ENCODE assay signal across 21 cellular contexts in genomic region chr17:72788950-72789585, GRCh38.
A peak's percentile ranks its signal among the peaks of the same experiment; 100 is the strongest.
DNase-seq lines count a peak whose midpoint lies in the region; TF ChIP-seq lines count a peak whose summit lies in the region.
"Had no signal": no experiment of that assay in that cellular context is flagged by ENCODE, and none has a peak within 500 bp of the region (broad histone marks: within the 10 kb centered on the region; RNA-seq: fewer than 3 reads in every experiment).

No MANE protein-coding gene starts in this region.

- H3K36me3 ChIP-seq in mammary epithelial cell (ENCODE audit: insufficient read depth, low read length): no peaks in the 10 kb centered on the region
- no peaks in the 10 kb centered on the region for H3K36me3 ChIP-seq in sigmoid colon
- H3K36me3 ChIP-seq: lower lobe of right lung had no signal

- no peak overlapping the region for H3K4me3 Mint-ChIP-seq in MCF 10A (ENCODE audit: unreplicated experiment)
- H3K4me3 Mint-ChIP-seq: activated CD4-positive, alpha-beta T cell treated with anti-CD3 and anti-CD28 coated beads, Interleukin-2, amount 10 ng/mL, durations not matched to agents 7 days and 5 days; activated T-cell treated with anti-CD3 and anti-CD28 coated beads, Interleukin-2, amount 50 U/mL, for 24 hours; CD4-positive, alpha-beta memory T cell; naive thymus-derived CD8-positive, alpha-beta T cell had no signal

- no peak overlapping the region for H3K4me2 ChIP-seq in mammary epithelial cell (ENCODE audit: insufficient read depth, low read depth, low read length)

- peaks cover 13% of the 10 kb centered on the region for H3K9me3 ChIP-seq in mammary epithelial cell (replicated peaks; ENCODE audit: insufficient read depth, low read length)
- H3K9me3 ChIP-seq in sigmoid colon: peaks cover 0 to 2% (median 0%) of the 10 kb centered on the region in 4 donors
- H3K9me3 ChIP-seq: lower lobe of right lung, psoas muscle had no signal

- H3K4me1 Mint-ChIP-seq in MCF 10A (ENCODE audit: insufficient read depth, unreplicated experiment): no peaks in the 10 kb centered on the region
- H3K4me1 Mint-ChIP-seq: activated CD4-positive, alpha-beta T cell treated with anti-CD3 and anti-CD28 coated beads, Interleukin-2, amount 10 ng/mL, durations not matched to agents 7 days and 5 days; CD4-positive, alpha-beta memory T cell had no signal

- CTCF ChIA-PET in MCF 10A (lab: Yijun Ruan, JAX): interaction anchor here (0.5 to 0.6 kb wide), 2 partner anchors 25 to 225 kb away, joined by 3 read pairs; no protein-coding TSS in a partner anchor
- CTCF ChIA-PET in mammary epithelial cell (lab: Charles Lee; ENCODE audit: low non-redundant PET): no interaction called here

- no peak for TF ChIP-seq CTCF in MCF 10A (IDR thresholded peaks at IDR 0.05; ENCODE audit: unreplicated experiment)
- no peak for TF ChIP-seq CTCF in mammary epithelial cell (conservative IDR thresholded peaks at IDR 0.05 in 1 of 2, IDR thresholded peaks at IDR 0.05 in 1 of 2; ENCODE audit: extremely low read depth in 1 of 2, insufficient read depth in 1 of 2, low read depth in 1 of 2, low read length in 2 of 2)
- TF ChIP-seq CTCF in sigmoid colon (IDR thresholded peaks at IDR 0.05): no peak

- no peaks in the 10 kb centered on the region for H4K20me1 ChIP-seq in mammary epithelial cell (ENCODE audit: insufficient read depth, low read length)

- H3K9me3 Mint-ChIP-seq in MCF 10A (ENCODE audit: unreplicated experiment): no peaks in the 10 kb centered on the region

- no peak overlapping the region for H2AFZ ChIP-seq in mammary epithelial cell (ENCODE audit: low read depth, low read length)

- H3K79me2 ChIP-seq in mammary epithelial cell (ENCODE audit: insufficient read depth, low read length): no peaks in the 10 kb centered on the region

- dilution Hi-C loops in mammary epithelial cell (cut with HindIII; ENCODE audit: low sequenced_read_pairs): no loop called here

- peaks cover 15% of the 10 kb centered on the region for H3K36me3 Mint-ChIP-seq in MCF 10A (ENCODE audit: insufficient read depth, unreplicated experiment)

- H3K4me1 ChIP-seq in mammary epithelial cell (ENCODE audit: insufficient read depth, low read length) (no peaks in the 10 kb centered on the region), sigmoid colon (no peaks in the 10 kb centered on the region)
- H3K4me1 ChIP-seq: lower lobe of right lung, psoas muscle had no signal

- no peak overlapping the region for H3K4me3 ChIP-seq in mammary epithelial cell (replicated peaks in 1 of 3; ENCODE audit: insufficient read depth in 1 of 3, low read depth in 2 of 3, low read length in 3 of 3)
- no peak overlapping the region for H3K4me3 ChIP-seq in sigmoid colon
- H3K4me3 ChIP-seq: lower lobe of right lung, psoas muscle, SK-N-MC had no signal

- no TSS peak for BruUV-seq in MCF 10A (replicated peaks; lab: Mats Ljungman, UMichigan)
- no TSS peak for BruUV-seq in mammary epithelial cell (replicated peaks; lab: Mats Ljungman, UMichigan)

- POLR2A ChIA-PET in MCF 10A (lab: Yijun Ruan, JAX): no interaction called here

- intact Hi-C loops in MCF 10A (cut with micrococcal nuclease) (no loop called here), mammary epithelial cell (cut with micrococcal nuclease) (no loop called here), sigmoid colon (cut with DNase I) (no loop called here)

- H3K9ac ChIP-seq in mammary epithelial cell (ENCODE audit: insufficient read depth, low read length): no peak overlapping the region

- TF ChIP-seq EP300 in sigmoid colon (IDR thresholded peaks at IDR 0.05): no peak

- no peaks in the 10 kb centered on the region for H3K27me3 ChIP-seq in mammary epithelial cell (ENCODE audit: insufficient read depth, low read length)
- no peaks in the 10 kb centered on the region for H3K27me3 ChIP-seq in sigmoid colon

- no peaks in the 10 kb centered on the region for H3K27me3 Mint-ChIP-seq in MCF 10A (ENCODE audit: insufficient read depth, unreplicated experiment)
- H3K27me3 Mint-ChIP-seq: activated CD4-positive, alpha-beta T cell treated with anti-CD3 and anti-CD28 coated beads, Interleukin-2, amount 10 ng/mL, durations not matched to agents 7 days and 5 days; activated T-cell treated with anti-CD3 and anti-CD28 coated beads, Interleukin-2, amount 50 U/mL, for 24 hours; CD4-positive, alpha-beta memory T cell; naive thymus-derived CD8-positive, alpha-beta T cell had no signal

- H3K27ac ChIP-seq in mammary epithelial cell (ENCODE audit: insufficient read depth, low read depth, low read length) (no peak overlapping the region), sigmoid colon (no peak overlapping the region)
- H3K27ac ChIP-seq: lower lobe of right lung, psoas muscle, SK-N-MC had no signal

- H3K27ac Mint-ChIP-seq in MCF 10A (ENCODE audit: low read depth, unreplicated experiment): no peak overlapping the region
- H3K27ac Mint-ChIP-seq: activated CD4-positive, alpha-beta T cell treated with anti-CD3 and anti-CD28 coated beads, Interleukin-2, amount 10 ng/mL, durations not matched to agents 7 days and 5 days; activated T-cell treated with anti-CD3 and anti-CD28 coated beads, Interleukin-2, amount 50 U/mL, for 24 hours; CD4-positive, alpha-beta memory T cell; naive thymus-derived CD8-positive, alpha-beta T cell had no signal

- TF ChIP-seq POLR2A in sigmoid colon (IDR thresholded peaks at IDR 0.05): no peak

- in situ Hi-C loops in mammary epithelial cell (cut with MboI; ENCODE audit: low sequenced_read_pairs in 2 of 2): no loop called here

- peak; percentile 11 for DNase-seq in MCF 10A (ENCODE audit: unreplicated experiment)
- no peak for DNase-seq in mammary epithelial cell
- peak; percentile 76 for DNase-seq in NCI-H510A treated with DMSO at 0.1 percent for 48 hours (lab: John Stamatoyannopoulos, UW)
- DNase-seq in fibroblast of gingiva (ENCODE audit: low read depth): peak; percentile 26
- DNase-seq in ureter (ENCODE audit: low spot score): no peak
- no peak for DNase-seq in activated T-cell treated with anti-CD3 and anti-CD28 coated beads for 4 hours
- DNase-seq in NK-92 treated with Interleukin-12 subunit alpha and Interleukin-12 subunit beta, amount 100 ng/mL, for 24 hours (lab: John Stamatoyannopoulos, UW): no peak
- no peak for DNase-seq in sigmoid colon
- DNase-seq: 8988T; activated CD4-positive, alpha-beta T cell treated with anti-CD3 and anti-CD28 coated beads, Interleukin-2, amount 10 ng/mL, durations not matched to agents 7 days and 5 days; activated T-cell treated with anti-CD3 and anti-CD28 coated beads, Interleukin-2, amount 50 U/mL, for 24 hours; amygdala; CD4-positive, alpha-beta memory T cell; lower lobe of right lung; naive thymus-derived CD8-positive, alpha-beta T cell; NCI-H1092; NCI-H446 treated with DMSO at 0.1 percent for 48 hours; PC-3; psoas muscle; stimulated activated CD4-positive, alpha-beta T cell treated with anti-CD3 and anti-CD28 coated beads, Interleukin-15, amount 100 ng/mL, for 24 hours had no signal

- 84% methylated on average over 9 of the region's 19 CpGs for WGBS in mammary epithelial cell (ENCODE audit: low coverage, missing lambda C conversion rate)
- WGBS in sigmoid colon, 2 donors: 94 to 95% methylated on average over 19 of the region's 19 CpGs

Comparison
In these comparisons a context has a peak if more than half of its experiments do, and no peak if none do; other contexts are left out.
1. DNase-seq: peak in MCF 10A (single experiment), NCI-H510A treated with DMSO at 0.1 percent for 48 hours (single experiment) and fibroblast of gingiva (single experiment); none in mammary epithelial cell (single experiment), ureter (single experiment), activated T-cell treated with anti-CD3 and anti-CD28 coated beads for 4 hours (single experiment), NK-92 treated with Interleukin-12 subunit alpha and Interleukin-12 subunit beta, amount 100 ng/mL, for 24 hours (single experiment) and sigmoid colon (single experiment).